In the genomic region with DNA sequence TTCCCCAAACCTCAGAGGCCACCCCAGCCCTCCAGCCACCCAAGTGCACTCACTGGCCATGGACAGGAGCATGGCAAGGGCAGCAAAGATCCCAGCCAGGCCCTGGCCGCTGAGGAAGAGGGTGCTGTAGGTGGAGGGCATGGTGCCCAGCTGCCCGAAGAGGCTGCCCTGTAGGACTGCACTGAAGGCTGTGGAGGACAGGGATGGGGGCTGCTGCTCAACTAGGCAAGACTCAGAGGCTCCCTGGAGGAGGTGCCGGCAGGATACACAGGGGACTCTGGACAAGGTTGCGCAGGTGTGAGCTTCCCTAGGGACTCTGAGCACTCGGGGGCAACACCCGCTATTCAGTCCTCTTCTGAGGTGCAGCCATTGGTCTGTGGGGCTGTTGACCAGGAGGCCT, we compare ENCODE assay signal across 23 cellular contexts. TPM values are rescaled to one million over a fixed set of nuclear protein-coding genes. Genes with fewer than 3 reads are reported as not detected.
DNase-seq lines count a peak whose midpoint lies in the region; ATAC-seq, FAIRE-seq and TF ChIP-seq lines count a peak whose summit lies in the region.
"Had no signal": no experiment of that assay in that cellular context is flagged by ENCODE, and none has a peak within 500 bp of the region (broad histone marks: within the 10 kb centered on the region; RNA-seq: fewer than 3 reads in every experiment).

No MANE protein-coding gene starts in this region.

- POLR2A ChIA-PET in Caco-2 (lab: Charles Lee) = no interaction called here

- H3K36me3 ChIP-seq in Caco-2 (ENCODE audit: control insufficient read depth, insufficient read depth, low read length) (peaks cover 3% of the 10 kb centered on the region; the same call in 1 of the 2 replicates), astrocyte (ENCODE audit: insufficient read depth, low read length) (no peaks in the 10 kb centered on the region)
- H3K36me3 ChIP-seq: sigmoid colon had no signal

- intact Hi-C loops in Caco-2 (cut with micrococcal nuclease; ENCODE audit: unreplicated experiment) = no loop called here

- H3K4me1 ChIP-seq in Caco-2 = peaks cover 15% of the 10 kb centered on the region
- H3K4me1 ChIP-seq in astrocyte (ENCODE audit: insufficient read depth, low read length) = peaks cover 12% of the 10 kb centered on the region
- H3K4me1 ChIP-seq: parathyroid adenoma had no signal

- no peak for ATAC-seq in omental fat pad (ENCODE audit: low FRiP score)
- ATAC-seq: activated T-cell treated with anti-CD3 and anti-CD28 coated beads, Interleukin-2, amount 50 U/mL, for 4 hours; PC-3 had no signal

- H3K36me3 Mint-ChIP-seq in Caco-2 (ENCODE audit: insufficient read depth, unreplicated experiment) (peaks cover 75% of the 10 kb centered on the region), astrocyte (ENCODE audit: low read depth, unreplicated experiment) (peaks cover 5% of the 10 kb centered on the region), progenitor cell of endocrine pancreas (ENCODE audit: insufficient read depth) (peaks cover 9% of the 10 kb centered on the region)

- no peaks in the 10 kb centered on the region for H4K20me1 ChIP-seq in astrocyte (ENCODE audit: insufficient read depth, low read length)

- H3K27me3 Mint-ChIP-seq in Caco-2 (ENCODE audit: insufficient read depth, unreplicated experiment) = no peaks in the 10 kb centered on the region
- no peaks in the 10 kb centered on the region for H3K27me3 Mint-ChIP-seq in astrocyte (ENCODE audit: low read depth, unreplicated experiment)
- no peaks in the 10 kb centered on the region for H3K27me3 Mint-ChIP-seq in progenitor cell of endocrine pancreas

- H3K9me3 Mint-ChIP-seq in Caco-2 (ENCODE audit: unreplicated experiment) = no peaks in the 10 kb centered on the region
- H3K9me3 Mint-ChIP-seq in astrocyte (ENCODE audit: unreplicated experiment) = no peaks in the 10 kb centered on the region
- H3K9me3 Mint-ChIP-seq in progenitor cell of endocrine pancreas (ENCODE audit: low read depth) = no peaks in the 10 kb centered on the region
- H3K9me3 Mint-ChIP-seq: activated T-cell treated with anti-CD3 and anti-CD28 coated beads, Interleukin-2, amount 50 U/mL, for 4 hours; dendritic cell treated with granulocyte-macrophage colony-stimulating factor and Interleukin-4, amounts not matched to agents 40 ng/mL and 50 ng/mL, for 4 days had no signal

- TF ChIP-seq CTCF in Caco-2 (IDR thresholded peaks at IDR 0.05; ENCODE audit: insufficient read depth in 1 of 2, low read depth in 1 of 2, low read length in 1 of 2, severe bottlenecking in 1 of 2, unreplicated experiment in 1 of 2) = no peak
- TF ChIP-seq CTCF in astrocyte (IDR thresholded peaks at IDR 0.05; ENCODE audit: insufficient read depth, low read depth, low read length) = no peak
- TF ChIP-seq CTCF in progenitor cell of endocrine pancreas (IDR thresholded peaks at IDR 0.05; ENCODE audit: unreplicated experiment) = no peak
- no peak for TF ChIP-seq CTCF in omental fat pad (IDR thresholded peaks at IDR 0.05)

- CTCF ChIA-PET in Caco-2 (lab: Charles Lee) = no interaction called here

- H3K9ac ChIP-seq in astrocyte (ENCODE audit: low read length) = no peak overlapping the region
- H3K9ac ChIP-seq: GM23248, parathyroid adenoma had no signal

- H3K4me3 Mint-ChIP-seq in Caco-2 (ENCODE audit: unreplicated experiment) (peak overlapping the region; percentile 69), astrocyte (ENCODE audit: unreplicated experiment) (no peak overlapping the region), progenitor cell of endocrine pancreas (ENCODE audit: low read depth) (no peak overlapping the region)
- H3K4me3 Mint-ChIP-seq: dendritic cell treated with granulocyte-macrophage colony-stimulating factor and Interleukin-4, amounts not matched to agents 40 ng/mL and 50 ng/mL, for 4 days had no signal

- no peaks in the 10 kb centered on the region for H3K79me2 ChIP-seq in astrocyte (ENCODE audit: insufficient read depth, low read length)
- H3K79me2 ChIP-seq: parathyroid adenoma had no signal

- H3K27me3 ChIP-seq in Caco-2 (replicated peaks; ENCODE audit: control insufficient read depth, insufficient read depth, low read length) (no peaks in the 10 kb centered on the region), astrocyte (ENCODE audit: insufficient read depth, low read length) (peaks cover 14% of the 10 kb centered on the region)

- no peak overlapping the region for H3K4me3 ChIP-seq in Caco-2 (ENCODE audit: low read depth, low read length)
- no peak overlapping the region for H3K4me3 ChIP-seq in astrocyte (ENCODE audit: insufficient read depth, low read depth, low read length)
- H3K4me3 ChIP-seq: GM23248, sigmoid colon had no signal

- H2AFZ ChIP-seq in astrocyte (ENCODE audit: low read depth, low read length) = no peak overlapping the region
- H2AFZ ChIP-seq: GM23248, parathyroid adenoma had no signal

- no TSS peak for BruUV-seq in Caco-2 (replicated peaks; lab: Mats Ljungman, UMichigan)

- DNase-seq in Caco-2 = no peak
- DNase-seq in astrocyte (ENCODE audit: low read depth) = no peak
- DNase-seq in progenitor cell of endocrine pancreas (ENCODE audit: low spot score, unreplicated experiment) = no peak
- no peak for DNase-seq in medulla oblongata (ENCODE audit: extremely low spot score)
- no peak for DNase-seq in omental fat pad (ENCODE audit: low spot score)
- DNase-seq in kidney glomerular epithelial cell (lab: John Stamatoyannopoulos, UW) = no peak
- DNase-seq: activated CD4-positive, CD25-positive, alpha-beta regulatory T cell treated with anti-CD3 and anti-CD28 coated beads, Interleukin-2, amount 50 U/mL, for 72 hours; activated naive CD4-positive, alpha-beta T cell treated with Interleukin-2 at 50 U/mL for 16 hours; activated T-cell treated with anti-CD3 and anti-CD28 coated beads, Interleukin-2, amount 50 U/mL, for 4 hours; amygdala; DMS153; glutamatergic neuron; GM23248; IMR-90; mesendoderm; NCI-H1105; NCI-H2081; PC-3; SHP77; sigmoid colon; SW 1271 had no signal

- peaks cover 9% of the 10 kb centered on the region for H3K4me1 Mint-ChIP-seq in Caco-2 (ENCODE audit: low read depth, unreplicated experiment)
- H3K4me1 Mint-ChIP-seq in astrocyte (ENCODE audit: low read depth, unreplicated experiment) = peaks cover 10% of the 10 kb centered on the region
- peaks cover 13% of the 10 kb centered on the region for H3K4me1 Mint-ChIP-seq in progenitor cell of endocrine pancreas (ENCODE audit: low read depth)

- H3K27ac Mint-ChIP-seq in Caco-2 (ENCODE audit: unreplicated experiment) = no peak overlapping the region
- peak overlapping the region; percentile 26 for H3K27ac Mint-ChIP-seq in astrocyte (ENCODE audit: unreplicated experiment)
- peak overlapping the region; percentile 68 for H3K27ac Mint-ChIP-seq in progenitor cell of endocrine pancreas
- H3K27ac Mint-ChIP-seq: dendritic cell treated with granulocyte-macrophage colony-stimulating factor and Interleukin-4, amounts not matched to agents 40 ng/mL and 50 ng/mL, for 4 days had no signal

- H3K27ac ChIP-seq in astrocyte (ENCODE audit: low read depth, low read length) = no peak overlapping the region
- H3K27ac ChIP-seq: GM23248, parathyroid adenoma, sigmoid colon had no signal

- FAIRE-seq in astrocyte (lab: Jason Lieb, UNC) = no peak

- H3K9me3 ChIP-seq in Caco-2 (no peaks in the 10 kb centered on the region), astrocyte (ENCODE audit: insufficient read depth, low read depth, low read length) (no peaks in the 10 kb centered on the region)
- H3K9me3 ChIP-seq: sigmoid colon had no signal

- H3K4me2 ChIP-seq in astrocyte (ENCODE audit: low read length) = no peak overlapping the region

RNA-seq across cellular contexts. Expression of a gene that starts 3.1 kb away (rescaled TPM):
- total RNA-seq in Caco-2 (2022) (30.3 and 32.0 TPM in 2 replicates), astrocyte (5.0 and 6.6 TPM in 2 replicates), progenitor cell of endocrine pancreas (35.6 and 38.2 TPM in 2 replicates), omental fat pad (1 to 10 TPM; 2.7 to 7.4 (median 5.0) TPM)
- total RNA-seq: GM23248 had no signal

RNA-seq across cellular contexts. Expression of a gene that starts 21.1 kb away (rescaled TPM):
- total RNA-seq in Caco-2 (2022) (23.0 and 23.8 TPM in 2 replicates), astrocyte (25.2 and 28.4 TPM in 2 replicates), progenitor cell of endocrine pancreas (25.9 and 28.7 TPM in 2 replicates), omental fat pad (10 to 100 TPM; 13.3 to 37.1 (median 21.1) TPM)

RNA-seq across cellular contexts. Expression of a gene that starts 23.6 kb away (rescaled TPM):
- total RNA-seq in Caco-2 (2022) = 58.1 and 58.2 TPM in 2 replicates
- 43.5 and 47.8 TPM in 2 replicates for total RNA-seq in astrocyte
- total RNA-seq in progenitor cell of endocrine pancreas = 38.1 and 38.3 TPM in 2 replicates
- total RNA-seq in omental fat pad = 10 to 100 TPM; 36.7 to 59.2 (median 42.0) TPM

RNA-seq across cellular contexts. Expression of a gene that starts 32.2 kb away (rescaled TPM):
- total RNA-seq in Caco-2 (2022) (11.7 and 12.7 TPM in 2 replicates), astrocyte (8.5 and 12.0 TPM in 2 replicates), progenitor cell of endocrine pancreas (1.5 and 2.3 TPM in 2 replicates), omental fat pad (10 to 100 TPM in 1 of 4 donors, 1 to 10 TPM in 3; 2.9 to 34.6 (median 3.6) TPM)

RNA-seq across cellular contexts. Expression of a gene that starts 51.6 kb away (rescaled TPM):
- 0.27 TPM in 1 of 2 replicates, not detected in the other for total RNA-seq in Caco-2 (2022)
- total RNA-seq in astrocyte = 50.9 and 58.8 TPM in 2 replicates
- total RNA-seq in progenitor cell of endocrine pancreas = 0.22 and 0.67 TPM in 2 replicates
- total RNA-seq in omental fat pad = 100 to 1,000 TPM in 1 of 4 donors, 10 to 100 TPM in 3; 43.2 to 107 (median 70.7) TPM
- total RNA-seq: PC-3 had no signal
